In the genomic region with DNA sequence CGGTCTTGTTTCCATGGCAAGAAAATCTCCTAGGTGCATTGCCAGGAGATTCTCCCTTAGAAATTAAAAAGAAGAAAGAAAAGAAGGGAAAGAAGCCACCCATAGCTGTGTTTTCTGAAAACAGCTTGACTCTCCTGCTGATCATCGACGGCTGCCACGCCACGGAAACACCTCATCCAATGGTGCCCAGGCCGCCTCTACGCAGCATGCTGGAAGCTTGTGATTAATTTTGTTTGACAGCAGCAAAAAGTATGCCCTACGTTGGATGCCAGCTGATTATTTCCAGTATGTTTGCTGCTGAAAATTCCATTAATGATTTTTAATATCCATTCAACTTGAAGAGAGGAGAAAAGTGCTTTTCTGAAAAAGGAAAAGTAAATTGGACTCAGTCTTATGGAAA, we compare ENCODE assay signal across 22 cellular contexts.
"Had no signal": no experiment of that assay in that cellular context is flagged by ENCODE, and none has a peak within 500 bp of the region (broad histone marks: within the 10 kb centered on the region; RNA-seq: fewer than 3 reads in every experiment).

No MANE protein-coding gene starts in this region.

- ATAC-seq: Panc1, PC-3 had no signal

- H3K27ac ChIP-seq: HL-60, SJSA1, SK-N-MC had no signal

- H3K9me3 ChIP-seq: SJSA1 had no signal

- H3K27me3 ChIP-seq: SJSA1 had no signal

- DNase-seq: KBM-7, MV-4-11, NCI-H1048, NCI-H1105, NCI-H1417, NCI-H1436 treated with DMSO at 0.1 percent for 48 hours, NCI-H1694, NCI-H187 treated with DMSO at 0.1 percent for 48 hours, NCI-H2029 treated with DMSO at 0.1 percent for 48 hours, NCI-H2171 treated with DMSO at 0.1 percent for 48 hours, NCI-H345, NCI-H510A, NCI-H524 treated with DMSO at 0.1 percent for 48 hours, NCI-H69, NCI-H774, PC-3, Right ventricle myocardium superior, SIG-M5 had no signal

- H3K36me3 ChIP-seq: SJSA1 had no signal

- H3K4me1 ChIP-seq: SJSA1 had no signal

- H3K4me3 ChIP-seq: SJSA1, SK-N-MC had no signal
